In the genomic region with DNA sequence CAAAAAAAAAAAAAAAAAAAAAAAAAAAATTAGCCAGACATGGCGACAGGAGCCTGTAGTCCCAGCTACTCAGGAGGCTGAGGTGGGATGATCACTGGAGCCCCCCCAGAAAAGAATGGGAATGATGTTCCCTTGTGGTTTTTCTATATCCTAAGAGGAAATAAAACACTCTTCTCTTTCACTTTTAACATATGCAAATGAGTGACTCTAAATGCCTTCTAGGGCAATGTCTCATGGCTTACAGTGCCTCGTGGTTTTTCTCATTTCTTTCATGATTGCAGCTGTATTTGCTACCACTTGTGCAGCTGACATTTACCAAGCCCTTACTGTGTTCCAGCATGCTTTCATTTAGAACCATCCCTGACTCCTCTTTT, we compare ENCODE assay signal across 9 cellular contexts. TPM values are rescaled to one million over a fixed set of nuclear protein-coding genes. Genes with fewer than 3 reads are reported as not detected.
DNase-seq lines count a peak whose midpoint lies in the region; ATAC-seq and TF ChIP-seq lines count a peak whose summit lies in the region.
"Had no signal": no experiment of that assay in that cellular context is flagged by ENCODE, and none has a peak within 500 bp of the region (broad histone marks: within the 10 kb centered on the region; RNA-seq: fewer than 3 reads in every experiment).

No MANE protein-coding gene starts in this region.

- H2AFZ ChIP-seq in neural cell (ENCODE audit: low read depth, low read length): no peak overlapping the region

- ATAC-seq in HG03045 (IDR thresholded peaks at IDR 0.05; ENCODE audit: unreplicated experiment): peak; percentile 46

- H3K9me2 ChIP-seq in neural cell (ENCODE audit: insufficient read depth, low read length): no peaks in the 10 kb centered on the region

- H3K4me3 Mint-ChIP-seq in activated CD4-positive, alpha-beta T cell treated with anti-CD3 and anti-CD28 coated beads, Interleukin-2, amount 10 ng/mL, durations not matched to agents 7 days and 5 days: peak overlapping the region; percentile 32

- no peaks in the 10 kb centered on the region for H3K27me3 ChIP-seq in neural cell (ENCODE audit: insufficient read depth, low read depth, low read length)

- no peak for TF ChIP-seq EP300 in neural cell (conservative IDR thresholded peaks at IDR 0.05; ENCODE audit: poor library complexity, severe bottlenecking)

- H3K79me2 ChIP-seq in neural cell (replicated peaks; ENCODE audit: insufficient read depth, low read length): no peaks in the 10 kb centered on the region

- no peaks in the 10 kb centered on the region for H4K20me1 ChIP-seq in neural cell (ENCODE audit: insufficient read depth)

- peak; percentile 21 for DNase-seq in activated CD4-positive, alpha-beta T cell treated with anti-CD3 and anti-CD28 coated beads for 48 hours
- DNase-seq in activated CD4-positive, alpha-beta T cell treated with anti-CD3 and anti-CD28 coated beads, Interleukin-2, amount 50 U/mL, for 4 hours: no peak
- DNase-seq in activated CD4-positive, alpha-beta T cell treated with anti-CD3 and anti-CD28 coated beads, Interleukin-2, amount 10 ng/mL, durations not matched to agents 7 days and 5 days: peak; percentile 60
- DNase-seq in NCI-H2171 (lab: John Stamatoyannopoulos, UW) (no peak), NCI-H1105 treated with DMSO at 0.1 percent for 48 hours (lab: John Stamatoyannopoulos, UW) (no peak)
- no peak for DNase-seq in NK-92 treated with Interleukin-12 subunit alpha and Interleukin-12 subunit beta, amount 100 ng/mL, for 24 hours (lab: John Stamatoyannopoulos, UW)

- CTCF ChIA-PET in activated CD4-positive, alpha-beta T cell treated with anti-CD3 and anti-CD28 coated beads, Interleukin-2, amount 10 ng/mL, durations not matched to agents 7 days and 5 days (lab: Charles Lee): interaction anchor here (0.7 to 5.6 kb wide), 10 partner anchors 9 to 472 kb away, joined by 3 to 37 read pairs (median 4); no protein-coding TSS in a partner anchor

- no peak overlapping the region for H3K9ac ChIP-seq in neural cell (ENCODE audit: low read length)

- peak overlapping the region; percentile 85 for H3K27ac Mint-ChIP-seq in activated CD4-positive, alpha-beta T cell treated with anti-CD3 and anti-CD28 coated beads, Interleukin-2, amount 10 ng/mL, durations not matched to agents 7 days and 5 days

- peaks cover 2% of the 10 kb centered on the region for H3K9me3 Mint-ChIP-seq in activated CD4-positive, alpha-beta T cell treated with anti-CD3 and anti-CD28 coated beads, Interleukin-2, amount 10 ng/mL, durations not matched to agents 7 days and 5 days

- no peak for TF ChIP-seq RAD21 in neural cell (conservative IDR thresholded peaks at IDR 0.05)

- no peaks in the 10 kb centered on the region for H3K36me3 ChIP-seq in neural cell (ENCODE audit: insufficient read depth, low read length)

- TF ChIP-seq CTCF in neural cell (IDR thresholded peaks at IDR 0.05; ENCODE audit: poor library complexity, severe bottlenecking): no peak

- peak overlapping the region; percentile 4 for H3K27ac ChIP-seq in neural cell (ENCODE audit: low read length)
- H3K27ac ChIP-seq: C4-2B had no signal

- POLR2A ChIA-PET in activated CD4-positive, alpha-beta T cell treated with anti-CD3 and anti-CD28 coated beads, Interleukin-2, amount 10 ng/mL, durations not matched to agents 7 days and 5 days (lab: Charles Lee): interaction anchor here (1.0 kb wide), 1 partner anchor 15 kb away, joined by 3 read pairs; no protein-coding TSS in a partner anchor

- H3K36me3 Mint-ChIP-seq in activated CD4-positive, alpha-beta T cell treated with anti-CD3 and anti-CD28 coated beads, Interleukin-2, amount 10 ng/mL, durations not matched to agents 7 days and 5 days (ENCODE audit: low read depth): peaks cover 3% of the 10 kb centered on the region

- peaks cover 4% of the 10 kb centered on the region for H3K27me3 Mint-ChIP-seq in activated CD4-positive, alpha-beta T cell treated with anti-CD3 and anti-CD28 coated beads, Interleukin-2, amount 10 ng/mL, durations not matched to agents 7 days and 5 days

- H3K9me3 ChIP-seq in neural cell (ENCODE audit: low read length): no peaks in the 10 kb centered on the region

- peaks cover 41% of the 10 kb centered on the region for H3K4me1 Mint-ChIP-seq in activated CD4-positive, alpha-beta T cell treated with anti-CD3 and anti-CD28 coated beads, Interleukin-2, amount 10 ng/mL, durations not matched to agents 7 days and 5 days

- H3K4me2 ChIP-seq in neural cell (ENCODE audit: low read length): no peak overlapping the region

- no peaks in the 10 kb centered on the region for H3F3A ChIP-seq in neural cell (ENCODE audit: insufficient read depth, low read length, poor library complexity, severe bottlenecking)

- H3K4me3 ChIP-seq in neural cell (ENCODE audit: low read length): no peak overlapping the region

TF ChIP-seq in neural cell, 6 proteins besides CTCF, POLR2A, EP300 and RAD21:
- TF ChIP-seq SMC3 (conservative IDR thresholded peaks at IDR 0.05; ENCODE audit: poor library complexity) (no peak), TAF1 (IDR thresholded peaks at IDR 0.05; ENCODE audit: low read depth) (no peak), MXI1 (conservative IDR thresholded peaks at IDR 0.05; ENCODE audit: poor library complexity, severe bottlenecking) (no peak), EZH2 (IDR thresholded peaks at IDR 0.05; ENCODE audit: borderline replicate concordance, insufficient read depth, low read length, poor library complexity, severe bottlenecking) (no peak), POLR2AphosphoS5 (IDR thresholded peaks at IDR 0.05) (no peak)
- TF ChIP-seq, protein P1, sequence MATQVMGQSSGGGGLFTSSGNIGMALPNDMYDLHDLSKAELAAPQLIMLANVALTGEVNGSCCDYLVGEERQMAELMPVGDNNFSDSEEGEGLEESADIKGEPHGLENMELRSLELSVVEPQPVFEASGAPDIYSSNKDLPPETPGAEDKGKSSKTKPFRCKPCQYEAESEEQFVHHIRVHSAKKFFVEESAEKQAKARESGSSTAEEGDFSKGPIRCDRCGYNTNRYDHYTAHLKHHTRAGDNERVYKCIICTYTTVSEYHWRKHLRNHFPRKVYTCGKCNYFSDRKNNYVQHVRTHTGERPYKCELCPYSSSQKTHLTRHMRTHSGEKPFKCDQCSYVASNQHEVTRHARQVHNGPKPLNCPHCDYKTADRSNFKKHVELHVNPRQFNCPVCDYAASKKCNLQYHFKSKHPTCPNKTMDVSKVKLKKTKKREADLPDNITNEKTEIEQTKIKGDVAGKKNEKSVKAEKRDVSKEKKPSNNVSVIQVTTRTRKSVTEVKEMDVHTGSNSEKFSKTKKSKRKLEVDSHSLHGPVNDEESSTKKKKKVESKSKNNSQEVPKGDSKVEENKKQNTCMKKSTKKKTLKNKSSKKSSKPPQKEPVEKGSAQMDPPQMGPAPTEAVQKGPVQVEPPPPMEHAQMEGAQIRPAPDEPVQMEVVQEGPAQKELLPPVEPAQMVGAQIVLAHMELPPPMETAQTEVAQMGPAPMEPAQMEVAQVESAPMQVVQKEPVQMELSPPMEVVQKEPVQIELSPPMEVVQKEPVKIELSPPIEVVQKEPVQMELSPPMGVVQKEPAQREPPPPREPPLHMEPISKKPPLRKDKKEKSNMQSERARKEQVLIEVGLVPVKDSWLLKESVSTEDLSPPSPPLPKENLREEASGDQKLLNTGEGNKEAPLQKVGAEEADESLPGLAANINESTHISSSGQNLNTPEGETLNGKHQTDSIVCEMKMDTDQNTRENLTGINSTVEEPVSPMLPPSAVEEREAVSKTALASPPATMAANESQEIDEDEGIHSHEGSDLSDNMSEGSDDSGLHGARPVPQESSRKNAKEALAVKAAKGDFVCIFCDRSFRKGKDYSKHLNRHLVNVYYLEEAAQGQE (IDR thresholded peaks at IDR 0.05; ENCODE audit: borderline replicate concordance): no peak

RNA-seq across cellular contexts. Expression of gene STOML1, which starts 26.4 kb away (rescaled TPM):
- total RNA-seq in activated CD4-positive, alpha-beta T cell treated with anti-CD3 and anti-CD28 coated beads, Interleukin-2, amount 10 ng/mL, durations not matched to agents 7 days and 5 days: 10 to 100 TPM; 12.0 to 12.8 TPM
- 49.5 and 59.4 TPM in 2 replicates for polyA plus RNA-seq in neural cell
- polyA minus RNA-seq in neural cell: 37.3 and 39.2 TPM in 2 replicates

RNA-seq across cellular contexts. Expression of gene PML, which starts 28.8 kb away (rescaled TPM):
- 100 to 1,000 TPM; 118 to 122 TPM for total RNA-seq in activated CD4-positive, alpha-beta T cell treated with anti-CD3 and anti-CD28 coated beads, Interleukin-2, amount 10 ng/mL, durations not matched to agents 7 days and 5 days
- 4.7 and 10.9 TPM in 2 replicates for polyA plus RNA-seq in neural cell
- 12.9 and 14.8 TPM in 2 replicates for polyA minus RNA-seq in neural cell

RNA-seq across cellular contexts. Expression of gene LOXL1, which starts 39.5 kb away (rescaled TPM):
- total RNA-seq in activated CD4-positive, alpha-beta T cell treated with anti-CD3 and anti-CD28 coated beads, Interleukin-2, amount 10 ng/mL, durations not matched to agents 7 days and 5 days: 1 to 10 TPM; 3.4 to 3.5 TPM
- 1.9 and 2.1 TPM in 2 replicates for polyA plus RNA-seq in neural cell
- 1.7 and 2.2 TPM in 2 replicates for polyA minus RNA-seq in neural cell

Comparison
In these comparisons a context has a peak if more than half of its experiments do, and no peak if none do; other contexts are left out.
1. DNase-seq: peak in activated CD4-positive, alpha-beta T cell treated with anti-CD3 and anti-CD28 coated beads for 48 hours (single experiment) and activated CD4-positive, alpha-beta T cell treated with anti-CD3 and anti-CD28 coated beads, Interleukin-2, amount 10 ng/mL, durations not matched to agents 7 days and 5 days (single experiment); none in activated CD4-positive, alpha-beta T cell treated with anti-CD3 and anti-CD28 coated beads, Interleukin-2, amount 50 U/mL, for 4 hours (0 of 2), NCI-H2171 (single experiment), NCI-H1105 treated with DMSO at 0.1 percent for 48 hours (single experiment) and NK-92 treated with Interleukin-12 subunit alpha and Interleukin-12 subunit beta, amount 100 ng/mL, for 24 hours (single experiment).